In the genomic region with DNA sequence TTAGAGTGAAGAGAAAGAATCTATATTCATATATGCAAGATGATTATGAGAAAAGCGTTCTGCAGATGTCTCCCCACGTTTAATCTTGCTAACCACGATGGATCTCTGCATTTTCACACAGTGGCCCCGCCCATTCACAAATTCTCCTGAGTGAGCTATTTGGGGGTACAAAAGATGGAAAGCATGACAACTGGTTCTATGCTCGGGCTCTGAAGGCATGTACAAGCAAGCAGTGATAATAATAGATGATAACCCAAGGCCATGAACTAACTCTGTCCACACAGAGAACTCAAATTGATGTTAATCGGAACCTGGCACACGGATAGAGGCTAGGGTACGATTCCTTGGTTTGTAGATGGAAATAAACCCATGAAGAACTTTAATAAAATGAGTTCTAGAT, we compare ENCODE assay signal across 19 cellular contexts.
DNase-seq lines count a peak whose midpoint lies in the region; TF ChIP-seq lines count a peak whose summit lies in the region.
"Had no signal": no experiment of that assay in that cellular context is flagged by ENCODE, and none has a peak within 500 bp of the region (broad histone marks: within the 10 kb centered on the region; RNA-seq: fewer than 3 reads in every experiment).

No MANE protein-coding gene starts in this region.

- in situ Hi-C loops in G401 (cut with HindIII; ENCODE audit: low sequenced_read_pairs): no loop called here

- no peaks in the 10 kb centered on the region for H3K9me3 ChIP-seq in prostate gland
- H3K9me3 ChIP-seq: BE2C, SK-N-SH had no signal

- DNase-seq in G401 (ENCODE audit: low spot score): peak; percentile 63
- DNase-seq in SIG-M5 treated with dmso at 0.1 percent for 504 hours (lab: John Stamatoyannopoulos, UW; ENCODE audit: unreplicated experiment): no peak
- no peak for DNase-seq in activated CD8-positive, alpha-beta memory T cell treated with anti-CD3 and anti-CD28 coated beads, Interleukin-2, amount 50 U/mL, for 48 hours
- DNase-seq in prostate gland (ENCODE audit: low spot score): no peak
- DNase-seq: 8988T, ACHN, BE2C, DMS153, DND-41, KBM-7, MM.1S, NCI-H1694 treated with DMSO at 0.1 percent for 48 hours, NCI-H524, NCI-H774, SIG-M5, SK-N-SH had no signal

- TF ChIP-seq POLR2A in prostate gland (IDR thresholded peaks at IDR 0.05): no peak

- intact Hi-C loops in prostate gland (cut with DNase I): no loop called here

- no peaks in the 10 kb centered on the region for H3K36me3 ChIP-seq in prostate gland
- H3K36me3 ChIP-seq: BE2C had no signal

- no peak for TF ChIP-seq CTCF in prostate gland (IDR thresholded peaks at IDR 0.05)

- WGBS in prostate gland: 74% methylated on average over 8 of the region's 8 CpGs

- peak overlapping the region; percentile 24 for H3K27ac ChIP-seq in angular gyrus (ENCODE audit: low read depth, low read length)
- peak overlapping the region; percentile 31 for H3K27ac ChIP-seq in layer of hippocampus (ENCODE audit: low read depth, low read length)
- peak overlapping the region; percentile 59 for H3K27ac ChIP-seq in temporal lobe (ENCODE audit: low read depth, low read length)
- H3K27ac ChIP-seq in prostate gland: no peak overlapping the region

- H3K4me3 ChIP-seq in prostate gland: no peak overlapping the region

- H3K4me1 ChIP-seq in prostate gland (replicated peaks): no peaks in the 10 kb centered on the region
- H3K4me1 ChIP-seq: BE2C had no signal

- H3K27me3 ChIP-seq in layer of hippocampus (ENCODE audit: control insufficient read depth, insufficient read depth, low read length): no peaks in the 10 kb centered on the region
- H3K27me3 ChIP-seq in prostate gland (replicated peaks; ENCODE audit: insufficient read depth): no peaks in the 10 kb centered on the region
- H3K27me3 ChIP-seq: BE2C had no signal

Comparison
In these comparisons a context has a peak if more than half of its experiments do, and no peak if none do; other contexts are left out.
1. H3K27ac ChIP-seq: peak in angular gyrus (single experiment), layer of hippocampus (single experiment) and temporal lobe (single experiment); none in prostate gland (0 of 2).